ENCODE assay signal across 15 cellular contexts in the genomic region with DNA sequence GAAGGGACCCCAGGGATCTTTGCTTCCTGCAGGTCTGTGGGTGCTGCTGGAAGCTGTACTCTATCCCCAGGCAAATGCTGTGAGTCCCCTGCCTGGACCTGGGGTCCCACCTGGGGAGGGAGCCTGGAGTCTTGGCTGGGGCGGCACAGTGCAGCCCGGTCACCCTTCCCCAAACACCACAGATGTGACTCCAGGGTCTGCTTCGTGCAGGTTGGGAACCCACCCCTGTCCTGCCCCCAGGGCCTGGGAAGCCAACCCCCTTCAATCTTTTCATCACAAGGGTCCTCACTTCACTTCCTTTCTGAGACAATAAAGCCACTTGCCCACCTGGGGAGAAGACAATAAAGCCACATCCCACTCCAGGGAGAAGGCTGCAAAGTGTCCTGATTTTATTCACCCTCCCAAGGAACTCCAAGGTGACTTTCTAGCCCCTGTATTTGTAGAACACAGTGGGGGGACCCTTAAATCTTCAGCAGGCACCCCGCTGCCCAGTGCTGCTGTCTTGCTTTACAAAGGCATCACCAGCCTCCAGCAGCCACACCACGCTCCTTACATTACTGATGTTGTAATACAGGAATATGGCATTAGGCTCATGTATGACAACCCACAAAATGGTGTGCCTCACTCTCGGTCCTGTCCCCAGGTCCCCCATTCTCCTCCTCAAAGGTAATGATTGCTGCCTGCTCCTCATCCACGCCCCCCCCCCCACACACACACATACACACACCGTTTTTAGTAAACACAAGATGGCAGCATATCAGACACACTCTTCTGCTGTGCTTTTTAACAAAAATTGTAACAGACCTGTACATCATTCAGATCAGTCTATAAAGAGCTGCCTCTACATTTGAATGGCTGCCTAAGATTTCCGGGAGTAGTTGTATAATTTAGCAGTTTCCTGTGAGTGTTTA. TPM values are rescaled to one million over a fixed set of nuclear protein-coding genes. Genes with fewer than 3 reads are reported as not detected.
DNase-seq lines count a peak whose midpoint lies in the region; TF ChIP-seq lines count a peak whose summit lies in the region.
"Had no signal": no experiment of that assay in that cellular context is flagged by ENCODE, and none has a peak within 500 bp of the region (broad histone marks: within the 10 kb centered on the region; RNA-seq: fewer than 3 reads in every experiment).

No MANE protein-coding gene starts in this region.

- peaks cover 4% of the 10 kb centered on the region for H3K27me3 Mint-ChIP-seq in dendritic cell treated with granulocyte-macrophage colony-stimulating factor and Interleukin-4, amounts not matched to agents 40 ng/mL and 50 ng/mL, for 4 days

- no peak overlapping the region for H3K4me2 ChIP-seq in osteoblast (ENCODE audit: insufficient read depth, low read length)

- no peaks in the 10 kb centered on the region for H4K20me1 ChIP-seq in osteoblast (ENCODE audit: insufficient read depth, low read length)

- no peaks in the 10 kb centered on the region for H3K9me3 Mint-ChIP-seq in dendritic cell treated with granulocyte-macrophage colony-stimulating factor and Interleukin-4, amounts not matched to agents 40 ng/mL and 50 ng/mL, for 4 days

- TF ChIP-seq CTCF in LNCAP (IDR thresholded peaks at IDR 0.05) (peak; percentile 22; the same call in 1 of the 2 replicates), osteoblast (IDR thresholded peaks at IDR 0.05; ENCODE audit: extremely low read depth, low read depth, low read length) (no peak)

- peaks cover 26% of the 10 kb centered on the region for H3K27me3 ChIP-seq in osteoblast (ENCODE audit: insufficient read depth, low read length)

- H3K27ac Mint-ChIP-seq in dendritic cell treated with granulocyte-macrophage colony-stimulating factor and Interleukin-4, amounts not matched to agents 40 ng/mL and 50 ng/mL, for 4 days, result peak overlapping the region; percentile 32

- no peak overlapping the region for H2AFZ ChIP-seq in osteoblast (ENCODE audit: low read length)

- no peaks in the 10 kb centered on the region for H3K79me2 ChIP-seq in osteoblast (ENCODE audit: insufficient read depth, low read length)

- intact Hi-C loops in dendritic cell treated with granulocyte-macrophage colony-stimulating factor and Interleukin-4, amounts not matched to agents 40 ng/mL and 50 ng/mL, for 4 days (cut with micrococcal nuclease), result no loop called here

- H3K9me3 ChIP-seq in osteoblast (ENCODE audit: low read depth, low read length), result no peaks in the 10 kb centered on the region

- H3K4me3 ChIP-seq in osteoblast (ENCODE audit: insufficient read depth, low read length), result no peak overlapping the region
- H3K4me3 ChIP-seq: GM12878, SK-N-MC had no signal

- no peaks in the 10 kb centered on the region for H3K36me3 ChIP-seq in osteoblast (ENCODE audit: insufficient read depth, low read length)

- DNase-seq in D341Med (ENCODE audit: low spot score) (peak; percentile 22), osteoblast (ENCODE audit: insufficient read length, low spot score, missing footprints) (peak; percentile 62), NCI-H2196 treated with DMSO at 0.1 percent for 48 hours (lab: John Stamatoyannopoulos, UW; ENCODE audit: unreplicated experiment) (no peak), SHP77 treated with DMSO at 0.1 percent for 48 hours (lab: John Stamatoyannopoulos, UW) (no peak), NCI-H510A (lab: John Stamatoyannopoulos, UW) (no peak)
- DNase-seq: activated CD4-positive, alpha-beta T cell treated with anti-CD3 and anti-CD28 coated beads for 4 hours; activated naive CD4-positive, alpha-beta T cell treated with Interleukin-2 at 50 U/mL for 16 hours; NCI-H526 treated with DMSO at 0.1 percent for 48 hours; stimulated activated CD4-positive, alpha-beta T cell treated with anti-CD3 and anti-CD28 coated beads, Interleukin-1b, Interleukin-23, amount 100 ng/mL, for 48 hours; stimulated activated naive CD4-positive, alpha-beta T cell had no signal

- H3K36me3 Mint-ChIP-seq in dendritic cell treated with granulocyte-macrophage colony-stimulating factor and Interleukin-4, amounts not matched to agents 40 ng/mL and 50 ng/mL, for 4 days (ENCODE audit: low read depth), result peaks cover under 1% of the 10 kb centered on the region

- H3K27ac ChIP-seq in osteoblast (ENCODE audit: low read depth, low read length), result no peak overlapping the region
- H3K27ac ChIP-seq: SK-N-MC had no signal

- H3K4me1 Mint-ChIP-seq in dendritic cell treated with granulocyte-macrophage colony-stimulating factor and Interleukin-4, amounts not matched to agents 40 ng/mL and 50 ng/mL, for 4 days (ENCODE audit: low read depth), result peaks cover 59% of the 10 kb centered on the region

- H3K4me3 Mint-ChIP-seq in dendritic cell treated with granulocyte-macrophage colony-stimulating factor and Interleukin-4, amounts not matched to agents 40 ng/mL and 50 ng/mL, for 4 days, result no peak overlapping the region

- no peaks in the 10 kb centered on the region for H3K4me1 ChIP-seq in osteoblast (ENCODE audit: insufficient read depth, low read length)

RNA-seq across cellular contexts. Expression of a gene that starts 9.9 kb away (rescaled TPM):
- total RNA-seq in osteoblast, result not detected in 2 replicates
- total RNA-seq: GM12878, MCF 10A had no signal

RNA-seq across cellular contexts. Expression of a gene that starts 24.9 kb away (rescaled TPM):
- under 0.01 TPM in 1 of 2 replicates, not detected in the other for total RNA-seq in osteoblast
- total RNA-seq: GM12878, MCF 10A had no signal

RNA-seq across cellular contexts. Expression of a gene that starts 31.2 kb away (rescaled TPM):
- total RNA-seq in osteoblast, result not detected in 2 replicates
- total RNA-seq: GM12878, MCF 10A had no signal

Comparison
In these comparisons a context has a peak if more than half of its experiments do, and no peak if none do; other contexts are left out.
1. DNase-seq: peak in D341Med (single experiment) and osteoblast (single experiment); none in NCI-H2196 treated with DMSO at 0.1 percent for 48 hours (single experiment), SHP77 treated with DMSO at 0.1 percent for 48 hours (single experiment) and NCI-H510A (single experiment).